8 cellular contexts compared by ENCODE assay signal in the genomic region with DNA sequence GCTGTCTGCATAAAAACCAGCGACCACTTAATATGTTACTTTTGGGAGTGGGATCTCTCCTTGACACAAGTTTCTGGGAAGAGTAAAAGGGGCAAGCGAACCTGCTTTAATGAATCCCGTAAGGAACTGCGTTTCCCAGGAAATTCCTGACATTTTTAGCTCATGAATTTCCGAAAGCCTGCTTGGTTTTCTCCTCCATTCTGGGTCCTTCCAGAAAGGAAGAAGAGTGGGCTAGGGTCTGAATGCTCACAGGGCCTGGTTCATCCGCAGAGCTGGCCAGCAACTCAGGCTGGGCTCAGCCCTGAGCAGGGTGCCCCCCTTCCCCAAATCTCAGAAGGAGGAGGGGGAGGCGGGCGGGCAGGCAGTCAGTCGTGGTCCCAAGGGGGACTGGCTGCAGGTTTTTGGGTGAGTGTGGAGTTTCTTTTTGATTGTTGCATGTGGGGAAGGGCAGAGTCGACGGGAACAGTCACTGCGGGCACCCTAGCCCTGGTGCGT. TPM values are rescaled to one million over a fixed set of nuclear protein-coding genes. Genes with fewer than 3 reads are reported as not detected.
DNase-seq lines count a peak whose midpoint lies in the region; ATAC-seq, FAIRE-seq and TF ChIP-seq lines count a peak whose summit lies in the region.

No MANE protein-coding gene starts in this region.

- H4K20me1 ChIP-seq in H1 (replicated peaks in 1 of 2; ENCODE audit: control insufficient read depth in 1 of 2, insufficient read depth in 2 of 2, low read length in 2 of 2) = peaks cover 9 to 26% of the 10 kb centered on the region in 2 experiments

- H3K9ac ChIP-seq in H1 (replicated peaks in 1 of 4; ENCODE audit: extremely low read depth in 1 of 4, low read depth in 3 of 4, low read length in 3 of 4) = no peak overlapping the region

- no peak for FAIRE-seq in H1 (lab: Jason Lieb, UNC)

- H3K23me2 ChIP-seq in H1 (ENCODE audit: low read depth, low read length) = peaks cover 18% of the 10 kb centered on the region

- H3K79me1 ChIP-seq in H1 (ENCODE audit: low read depth, low read length) = no peaks in the 10 kb centered on the region

- H3K36me3 Mint-ChIP-seq in CD8-positive, alpha-beta T cell = peaks cover 10% of the 10 kb centered on the region

- peak overlapping the region; percentile 52 for H3K27ac Mint-ChIP-seq in CD8-positive, alpha-beta T cell

- WGBS in H1 (ENCODE audit: extremely low coverage in 1 of 2, insufficient coverage in 1 of 2, insufficient read length in 1 of 2, insufficient replicate concordance in 2 of 2, low coverage in 1 of 2, low lambda C conversion rate in 2 of 2, missing lambda C conversion rate in 1 of 2), 2 experiments = 1% methylated on average over 6 of the region's 13 CpGs; no CpG with 5 or more reads in 1 of the 2 experiments
- 3 to 12% (median 7%) methylated on average over 11 to 13 of the region's 13 CpGs for WGBS in ovary, 3 donors

- no peak overlapping the region for H2AK5ac ChIP-seq in H1 (ENCODE audit: low read depth, low read length)

- H2BK120ac ChIP-seq in H1 (replicated peaks; ENCODE audit: low read depth, low read length) = no peak overlapping the region

- H3K79me2 ChIP-seq in H1 (ENCODE audit: control insufficient read depth in 1 of 2, insufficient read depth in 2 of 2, low read length in 2 of 2) = no peaks in the 10 kb centered on the region

- H3K14ac ChIP-seq in H1 (ENCODE audit: insufficient read length) = no peak overlapping the region

- H2AFZ ChIP-seq in H1 (ENCODE audit: low read length) = no peak overlapping the region

- CTCF ChIA-PET in CD8-positive, alpha-beta T cell (lab: Charles Lee) = interaction anchor here (1.0 to 6.0 kb wide), 5 partner anchors 30 to 42 kb away, joined by 3 to 43 read pairs (median 5); no protein-coding TSS in a partner anchor
- CTCF ChIA-PET in H1 (lab: Charles Lee; ENCODE audit: partially characterized antibody) = interaction anchor here (0.6 to 7.9 kb wide), 8 partner anchors 9 to 722 kb away, joined by 3 to 91 read pairs (median 4); no protein-coding TSS in a partner anchor

- H3K9me3 ChIP-seq in CD8-positive, alpha-beta T cell (ENCODE audit: low read length) = no peaks in the 10 kb centered on the region
- H3K9me3 ChIP-seq in H1 (ENCODE audit: insufficient read depth in 2 of 2, low read depth in 1 of 2, low read length in 1 of 2) = no peaks in the 10 kb centered on the region
- H3K9me3 ChIP-seq in ovary = no peaks in the 10 kb centered on the region

- TF ChIP-seq EP300 in H1 (IDR thresholded peaks at IDR 0.05; ENCODE audit: borderline replicate concordance in 1 of 2, low read depth in 2 of 2, low read length in 2 of 2) (no peak), ovary (IDR thresholded peaks at IDR 0.05) (no peak)

- no peak overlapping the region for H2BK20ac ChIP-seq in H1 (ENCODE audit: low read length)

- H3K4me1 Mint-ChIP-seq in CD8-positive, alpha-beta T cell (ENCODE audit: low read depth) = peaks cover 72% of the 10 kb centered on the region

- H4K5ac ChIP-seq in H1 (ENCODE audit: insufficient read length, low read depth, low read length) = no peak overlapping the region

- H2BK5ac ChIP-seq in H1 (ENCODE audit: low read depth, low read length) = no peak overlapping the region

- no peak overlapping the region for H3K56ac ChIP-seq in H1 (replicated peaks; ENCODE audit: insufficient read length, low read depth, low read length)

- H4K91ac ChIP-seq in H1 (replicated peaks; ENCODE audit: insufficient read length, low read length) = no peak overlapping the region

- no peaks in the 10 kb centered on the region for H3K9me3 Mint-ChIP-seq in CD8-positive, alpha-beta T cell

- H3K36me3 ChIP-seq in CD8-positive, alpha-beta T cell (ENCODE audit: insufficient read depth, low read length) = no peaks in the 10 kb centered on the region
- H3K36me3 ChIP-seq in H1 (ENCODE audit: control insufficient read depth in 2 of 4, insufficient read depth in 4 of 4, low read length in 3 of 4) = no peaks in the 10 kb centered on the region
- H3K36me3 ChIP-seq in ovary = no peaks in the 10 kb centered on the region

- H3K27me3 Mint-ChIP-seq in CD8-positive, alpha-beta T cell (ENCODE audit: low read depth) = peaks cover 17% of the 10 kb centered on the region

- DNase-seq in CD8-positive, alpha-beta T cell = no peak
- DNase-seq in NB4 (ENCODE audit: low read depth) (peak; percentile 24), H1 (ENCODE audit: low read depth in 1 of 2, low spot score in 2 of 2) (no peak), ovary (peak in 1 of 5 donors; percentile 23), NCI-H510A treated with DMSO at 0.1 percent for 48 hours (lab: John Stamatoyannopoulos, UW) (no peak), D341Med (ENCODE audit: low spot score) (no peak)
- no peak for DNase-seq in central memory CD4-positive, alpha-beta T cell

- TF ChIP-seq CTCF in CD8-positive, alpha-beta T cell (IDR thresholded peaks at IDR 0.05) = no peak
- TF ChIP-seq CTCF in NB4 (IDR thresholded peaks at IDR 0.05; ENCODE audit: low read depth, low read length) (no peak), H1 (IDR thresholded peaks at IDR 0.05; ENCODE audit: control extremely low read depth in 1 of 3, insufficient read depth in 1 of 3, low read depth in 1 of 3, low read length in 3 of 3) (no peak), ovary (IDR thresholded peaks at IDR 0.05) (no peak)

- H3K23ac ChIP-seq in H1 (ENCODE audit: insufficient read length) = no peak overlapping the region

- H3K4me2 ChIP-seq in H1 (ENCODE audit: insufficient read depth in 1 of 2, low read depth in 2 of 2, low read length in 2 of 2) = peak overlapping the region; percentile 98

- TF ChIP-seq POLR2A in NB4 (IDR thresholded peaks at IDR 0.05; ENCODE audit: extremely low read depth, insufficient read length) (no peak), H1 (IDR thresholded peaks at IDR 0.05; ENCODE audit: control extremely low read depth in 1 of 2, low read depth in 2 of 2, low read length in 2 of 2) (no peak), ovary (IDR thresholded peaks at IDR 0.05) (no peak)

- H3K4me3 Mint-ChIP-seq in CD8-positive, alpha-beta T cell = peak overlapping the region; percentile 91

- no peak overlapping the region for H2BK15ac ChIP-seq in H1 (ENCODE audit: low read length)

- no peak overlapping the region for H4K8ac ChIP-seq in H1 (ENCODE audit: extremely low read depth, insufficient read depth, low read length)

- no peak overlapping the region for H3K4ac ChIP-seq in H1 (replicated peaks; ENCODE audit: insufficient read length, low read depth, low read length)

- intact Hi-C loops in CD8-positive, alpha-beta T cell (cut with DNase I, micrococcal nuclease) = loop anchor here (2.0 to 10.0 kb wide), 13 partner anchors 40 to 1775 kb away; a partner anchor contains a TSS
- intact Hi-C loops in ovary (cut with DNase I) = no loop called here

- no peak for TF ChIP-seq RAD21 in H1 (IDR thresholded peaks at IDR 0.05 in 1 of 2, conservative IDR thresholded peaks at IDR 0.05 in 1 of 2; ENCODE audit: low read depth in 2 of 2, low read length in 2 of 2)

- H3K4me3 ChIP-seq in CD8-positive, alpha-beta T cell (ENCODE audit: low read depth, low read length) = peak overlapping the region; percentile 82
- no peak overlapping the region for H3K4me3 ChIP-seq in NB4 (ENCODE audit: low read depth, low read length)
- H3K4me3 ChIP-seq in H1 (ENCODE audit: extremely low read depth in 1 of 4, insufficient read depth in 2 of 4, low read depth in 3 of 4, low read length in 4 of 4) = peak overlapping the region; percentile 53 to 85 (median 76); a peak in 6 of 8 replicates
- H3K4me3 ChIP-seq in ovary = peak overlapping the region; percentile 67

- H3K27me3 ChIP-seq in CD8-positive, alpha-beta T cell (ENCODE audit: insufficient read depth, low read length) = no peaks in the 10 kb centered on the region
- H3K27me3 ChIP-seq in H1 (replicated peaks in 1 of 4; ENCODE audit: control insufficient read depth in 3 of 4, extremely low read depth in 1 of 4, insufficient read depth in 3 of 4, low read length in 3 of 4) (peaks cover 32 to 76% (median 58%) of the 10 kb centered on the region in 4 experiments), ovary (no peaks in the 10 kb centered on the region)

- POLR2A ChIA-PET in CD8-positive, alpha-beta T cell (lab: Charles Lee) = interaction anchor here (1.0 to 1.9 kb wide), 3 partner anchors 34 to 535 kb away, joined by 3 to 8 read pairs (median 4); a partner anchor contains a TSS
- POLR2A ChIA-PET in H1 (lab: Charles Lee; ENCODE audit: partially characterized antibody) = interaction anchor here (0.7 to 2.2 kb wide), 7 partner anchors 21 to 69 kb away, joined by 3 to 11 read pairs (median 3); no protein-coding TSS in a partner anchor

- ATAC-seq in CD8-positive, alpha-beta T cell = no peak
- no peak for ATAC-seq in HG02763 (IDR thresholded peaks at IDR 0.05; ENCODE audit: unreplicated experiment)

- 0 out of 2 replicates have a peak overlapping the region, but pooled peaks have one; percentile 64 for H2BK12ac ChIP-seq in H1 (ENCODE audit: low read depth, low read length)

- no peak overlapping the region; the same call in 1 of the 2 replicates for H3K18ac ChIP-seq in H1 (ENCODE audit: extremely low read depth, low read length)

- no peak overlapping the region for H3K27ac ChIP-seq in CD8-positive, alpha-beta T cell (ENCODE audit: low read depth, low read length)
- no peak overlapping the region for H3K27ac ChIP-seq in H1 (ENCODE audit: low read depth, low read length)
- H3K27ac ChIP-seq in ovary = peak overlapping the region; percentile 82 to 89

- H3K4me1 ChIP-seq in CD8-positive, alpha-beta T cell (ENCODE audit: insufficient read depth, low read length) = peaks cover 71% of the 10 kb centered on the region
- H3K4me1 ChIP-seq in H1 (replicated peaks in 1 of 4; ENCODE audit: control insufficient read depth in 3 of 4, insufficient read depth in 4 of 4, low read length in 3 of 4) (peaks cover 3 to 20% (median 9%) of the 10 kb centered on the region in 4 experiments), ovary (ENCODE audit: insufficient read depth) (peaks cover 19% of the 10 kb centered on the region)

RNA-seq across cellular contexts. Expression of a gene that starts 1.2 kb away (rescaled TPM):
- total RNA-seq in CD8-positive, alpha-beta T cell = 1 to 10 TPM; 4.0 to 4.3 TPM
- total RNA-seq in H1 (2021; fragmentation: NEBNext Ultra II Directional; extraction: Animal tissue kit (Norgen Biotek cat#: 25700)) = 2.1 and 2.3 TPM in 2 replicates
- 0.58 and 0.98 TPM in 2 replicates for polyA plus RNA-seq in H1 (2011; rRNA removed)
- polyA plus RNA-seq in H1 (2011; cell fraction: cytosol; rRNA removed) = 0.81 TPM
- polyA plus RNA-seq in H1 (2011; cell fraction: nucleus; rRNA removed) = 0.78 TPM
- polyA plus RNA-seq in H1 (2012, experiment 1 of 2) = 0.81 to 1.4 TPM (median 1.2 TPM) in 4 replicates
- polyA plus RNA-seq in H1 (2012, experiment 2 of 2) = 0.38 TPM
- polyA plus RNA-seq in H1 (2013, experiment 1 of 2) = 1.3 TPM
- polyA plus RNA-seq in H1 (2013, experiment 2 of 2) = 1.1 TPM
- 0.76 and 1.1 TPM in 2 replicates for polyA minus RNA-seq in H1 (2011; rRNA and poly(A)+ RNA removed)
- 0.59 TPM for polyA minus RNA-seq in H1 (2011; cell fraction: cytosol; rRNA and poly(A)+ RNA removed)
- polyA minus RNA-seq in H1 (2011; cell fraction: nucleus; rRNA and poly(A)+ RNA removed) = 2.8 TPM
- 10 to 100 TPM; 19.5 to 35.5 (median 29.8) TPM for total RNA-seq in ovary
- 10 to 100 TPM in 1 of 2 donors, 1 to 10 TPM in 1; 6.3 to 11.0 TPM for polyA plus RNA-seq in ovary

RNA-seq across cellular contexts. Expression of a gene that starts 13.0 kb away (rescaled TPM):
- total RNA-seq in CD8-positive, alpha-beta T cell = under 1 TPM; 0.78 to 0.81 TPM
- 0.33 and 0.69 TPM in 2 replicates for total RNA-seq in H1 (2021; fragmentation: NEBNext Ultra II Directional; extraction: Animal tissue kit (Norgen Biotek cat#: 25700))
- polyA plus RNA-seq in H1 (2011; rRNA removed) (0.14 and 0.32 TPM in 2 replicates), ovary (1 to 10 TPM; 6.8 to 8.8 TPM)
- 0.22 TPM for polyA plus RNA-seq in H1 (2011; cell fraction: cytosol; rRNA removed)
- 0.19 TPM for polyA plus RNA-seq in H1 (2011; cell fraction: nucleus; rRNA removed)
- 0.36 to 0.56 TPM (median 0.50 TPM) in 4 replicates for polyA plus RNA-seq in H1 (2012, experiment 1 of 2)
- not detected for polyA plus RNA-seq in H1 (2012, experiment 2 of 2)
- 0.28 TPM for polyA plus RNA-seq in H1 (2013, experiment 1 of 2)
- 0.18 TPM for polyA plus RNA-seq in H1 (2013, experiment 2 of 2)
- polyA minus RNA-seq in H1 (2011; rRNA and poly(A)+ RNA removed) = 0.38 and 0.54 TPM in 2 replicates
- not detected for polyA minus RNA-seq in H1 (2011; cell fraction: cytosol; rRNA and poly(A)+ RNA removed)
- polyA minus RNA-seq in H1 (2011; cell fraction: nucleus; rRNA and poly(A)+ RNA removed) = 0.60 TPM
- total RNA-seq in ovary = 10 to 100 TPM in 6 of 7 donors, 1 to 10 TPM in 1; 8.6 to 17.3 (median 15.5) TPM

Comparison
In these comparisons a context has a peak if more than half of its experiments do, and no peak if none do; other contexts are left out.
1. H3K27ac ChIP-seq: peak in ovary (2 of 2); none in CD8-positive, alpha-beta T cell (single experiment) and H1 (single experiment).
2. intact Hi-C loops: an anchor here in CD8-positive, alpha-beta T cell (2.0 to 10.0 kb wide); none called in ovary.